ENCODE assay signal across 26 cellular contexts in genomic region chr4:188408244-188409067, GRCh38.
DNase-seq lines count a peak whose midpoint lies in the region; ATAC-seq and TF ChIP-seq lines count a peak whose summit lies in the region.
"Had no signal": no experiment of that assay in that cellular context is flagged by ENCODE, and none has a peak within 500 bp of the region (broad histone marks: within the 10 kb centered on the region; RNA-seq: fewer than 3 reads in every experiment).

No MANE protein-coding gene starts in this region.

- H3K9me3 ChIP-seq in IMR-90 (ENCODE audit: control insufficient read depth, insufficient read depth, low read length) (no peaks in the 10 kb centered on the region; the same call in 1 of the 2 replicates), mammary epithelial cell (replicated peaks; ENCODE audit: insufficient read depth, low read length) (peaks cover 6% of the 10 kb centered on the region), sigmoid colon (peaks cover 0 to 5% (median 0%) of the 10 kb centered on the region in 4 donors)
- H3K9me3 ChIP-seq: ovary, suprapubic skin, uterus had no signal

- POLR2A ChIA-PET in IMR-90 (lab: Charles Lee; ENCODE audit: unreplicated experiment), result interaction anchor here (0.8 kb wide), 1 partner anchor 15 kb away, joined by 3 read pairs; no protein-coding TSS in a partner anchor

- peak overlapping the region; percentile 97 for H3K18ac ChIP-seq in IMR-90 (ENCODE audit: low read depth, low read length)

- peak overlapping the region; percentile 64; the same call in 1 of the 2 replicates for H3K23ac ChIP-seq in IMR-90 (ENCODE audit: low read depth, low read length)

- no peak for TF ChIP-seq EP300 in sigmoid colon (IDR thresholded peaks at IDR 0.05)

- ATAC-seq in IMR-90 (ENCODE audit: low read depth), result peak; percentile 92
- ATAC-seq in HG02642 (IDR thresholded peaks at IDR 0.05; ENCODE audit: poor library complexity, unreplicated experiment), result no peak
- ATAC-seq: naive thymus-derived CD8-positive, alpha-beta T cell; stimulated activated memory B cell treated with anti-CD40 and anti-IgM and Interleukin-4, amounts not matched to agents 10 μg/mL and 1 μg/mL and 100 μg/mL, for 72 hours had no signal

- H2AFZ ChIP-seq in IMR-90 (replicated peaks; ENCODE audit: low read length, poor library complexity), result peak overlapping the region; percentile 79
- peak overlapping the region; percentile 81 for H2AFZ ChIP-seq in mammary epithelial cell (ENCODE audit: low read depth, low read length)

- H3K14ac ChIP-seq in IMR-90 (replicated peaks; ENCODE audit: low read depth, low read length), result peak overlapping the region; percentile 78

- TF ChIP-seq CTCF in AG09319 (IDR thresholded peaks at IDR 0.05; ENCODE audit: low read depth, low read length) (no peak), IMR-90 (conservative IDR thresholded peaks at IDR 0.05; ENCODE audit: low read depth, low read length) (no peak), mammary epithelial cell (conservative IDR thresholded peaks at IDR 0.05 in 1 of 2, IDR thresholded peaks at IDR 0.05 in 1 of 2; ENCODE audit: extremely low read depth in 1 of 2, insufficient read depth in 1 of 2, low read depth in 1 of 2, low read length in 2 of 2) (no peak), sigmoid colon (IDR thresholded peaks at IDR 0.05) (no peak)

- H3K4ac ChIP-seq in IMR-90 (ENCODE audit: low read depth, low read length), result peak overlapping the region; percentile 82

- TF ChIP-seq POLR2A in IMR-90 (IDR thresholded peaks at IDR 0.05; ENCODE audit: low read depth, low read length), result peak; percentile 17; the same call in 1 of the 2 replicates
- no peak for TF ChIP-seq POLR2A in sigmoid colon (IDR thresholded peaks at IDR 0.05)

- H4K91ac ChIP-seq in IMR-90 (ENCODE audit: insufficient read depth, low read depth, low read length), result peak overlapping the region; percentile 58; the same call in 1 of the 2 replicates

- H3K79me2 ChIP-seq in mammary epithelial cell (ENCODE audit: insufficient read depth, low read length), result peaks cover 13% of the 10 kb centered on the region

- H2BK5ac ChIP-seq in IMR-90 (ENCODE audit: low read depth, low read length, poor library complexity, severe bottlenecking), result peak overlapping the region; percentile 75

- WGBS in IMR-90 (ENCODE audit: extremely low coverage in 2 of 2, insufficient read length in 1 of 2), 2 experiments, result no CpG with 5 or more reads among the region's 9 CpGs
- WGBS in mammary epithelial cell (ENCODE audit: low coverage, missing lambda C conversion rate), result 20% methylated on average over 9 of the region's 9 CpGs
- WGBS in sigmoid colon, 2 donors, result 81 to 87% methylated on average over 9 of the region's 9 CpGs

- no peaks in the 10 kb centered on the region for H3K9me1 ChIP-seq in IMR-90 (ENCODE audit: insufficient read depth, low read length)

- 0 out of 2 replicates have a peak overlapping the region, but pooled peaks have one; percentile 48 for H3K9ac ChIP-seq in IMR-90 (ENCODE audit: low read depth, low read length)
- H3K9ac ChIP-seq in mammary epithelial cell (ENCODE audit: insufficient read depth, low read length), result no peak overlapping the region

- BruUV-seq in IMR-90 (replicated peaks; lab: Mats Ljungman, UMichigan), result no TSS peak
- BruUV-seq in mammary epithelial cell (replicated peaks; lab: Mats Ljungman, UMichigan), result TSS peak; percentile 4

- H3K79me1 ChIP-seq in IMR-90 (ENCODE audit: low read depth in 1 of 2, low read length in 2 of 2), result no peaks in the 10 kb centered on the region

- intact Hi-C loops in IMR-90 (cut with micrococcal nuclease) (no loop called here), mammary epithelial cell (cut with micrococcal nuclease) (loop anchor here (10.0 kb wide), 5 partner anchors 216 to 1684 kb away; partner anchors contain the start of gene FAT1), sigmoid colon (cut with DNase I) (no loop called here)

- in situ Hi-C loops in IMR-90 (cut with MboI; ENCODE audit: low sequenced_read_pairs) (no loop called here), mammary epithelial cell (cut with MboI; ENCODE audit: low sequenced_read_pairs in 2 of 2) (no loop called here)

- CTCF ChIA-PET in IMR-90 (lab: Yijun Ruan, JAX) (no interaction called here), mammary epithelial cell (lab: Charles Lee; ENCODE audit: low non-redundant PET) (interaction anchor here (0.5 kb wide), 1 partner anchor 105 kb away, joined by 5 read pairs; no protein-coding TSS in a partner anchor)

- peak overlapping the region; percentile 61; the same call in 1 of the 2 replicates for H3K56ac ChIP-seq in IMR-90 (ENCODE audit: extremely low read depth, insufficient read depth, low read length)

- peak overlapping the region; percentile 47; the same call in 1 of the 3 replicates for H2BK15ac ChIP-seq in IMR-90 (ENCODE audit: low read depth, low read length)

- peak overlapping the region; percentile 93 for H3K27ac ChIP-seq in IMR-90 (ENCODE audit: insufficient read depth, low read length)
- H3K27ac ChIP-seq in mammary epithelial cell (ENCODE audit: insufficient read depth, low read depth, low read length), result peak overlapping the region; percentile 75
- H3K27ac ChIP-seq in sigmoid colon, result no peak overlapping the region
- H3K27ac ChIP-seq: C4-2B, epithelial cell of prostate, ovary, Peyer's patch, spleen, suprapubic skin, uterus, WERI-Rb-1 had no signal

- dilution Hi-C loops in IMR-90 (cut with HindIII; ENCODE audit: low sequenced_read_pairs, unreplicated experiment) (no loop called here), mammary epithelial cell (cut with HindIII; ENCODE audit: low sequenced_read_pairs) (no loop called here)

- H4K20me1 ChIP-seq in IMR-90 (ENCODE audit: insufficient read depth, low read length), result no peaks in the 10 kb centered on the region
- no peaks in the 10 kb centered on the region for H4K20me1 ChIP-seq in mammary epithelial cell (ENCODE audit: insufficient read depth, low read length)

- DNase-seq in AG09319 (ENCODE audit: extremely low read depth, low read depth) (peak; percentile 8), IMR-90 (peak; percentile 75), mammary epithelial cell (peak; percentile 56), iris pigment epithelial cell (ENCODE audit: low read depth) (peak; percentile 15), sigmoid colon (no peak), DMS153 treated with DMSO at 0.1 percent for 48 hours (lab: John Stamatoyannopoulos, UW; ENCODE audit: unreplicated experiment) (no peak), T-helper 9 cell (no peak)
- DNase-seq: activated naive CD4-positive, alpha-beta T cell treated with anti-CD3 and anti-CD28 coated beads, Interleukin-2, amount 50 U/mL, for 16 hours; aorta; foreskin melanocyte; midbrain; naive thymus-derived CD8-positive, alpha-beta T cell; NCI-H187; NCI-H526 treated with DMSO at 0.1 percent for 48 hours; ovary; Peyer's patch; retina; spleen; stimulated activated CD4-positive, alpha-beta T cell treated with anti-CD3 and anti-CD28 coated beads, Interleukin-2, amount 100 ng/mL, for 48 hours; uterus; WERI-Rb-1 had no signal

- H2AK5ac ChIP-seq in IMR-90 (ENCODE audit: low read depth, low read length), result peak overlapping the region; percentile 73

- H3K4me1 ChIP-seq in IMR-90 (ENCODE audit: control insufficient read depth, insufficient read depth, low read length) (peaks cover 8% of the 10 kb centered on the region), mammary epithelial cell (ENCODE audit: insufficient read depth, low read length) (peaks cover 29% of the 10 kb centered on the region), sigmoid colon (no peaks in the 10 kb centered on the region)
- H3K4me1 ChIP-seq: Peyer's patch, spleen, suprapubic skin, uterus had no signal

- no peak for TF ChIP-seq RAD21 in IMR-90 (IDR thresholded peaks at IDR 0.05; ENCODE audit: low read length)

- H3K4me2 ChIP-seq in IMR-90 (ENCODE audit: low read depth, low read length), result peak overlapping the region; percentile 65
- peak overlapping the region; percentile 49 for H3K4me2 ChIP-seq in mammary epithelial cell (ENCODE audit: insufficient read depth, low read depth, low read length)

- peak overlapping the region; percentile 84 for H4K5ac ChIP-seq in IMR-90 (ENCODE audit: low read depth, low read length)

- H2BK120ac ChIP-seq in IMR-90 (ENCODE audit: low read depth, low read length), result peak overlapping the region; percentile 90

- H3K36me3 ChIP-seq in IMR-90 (ENCODE audit: control insufficient read depth, insufficient read depth, low read length) (no peaks in the 10 kb centered on the region), mammary epithelial cell (ENCODE audit: insufficient read depth, low read length) (no peaks in the 10 kb centered on the region), sigmoid colon (no peaks in the 10 kb centered on the region)
- H3K36me3 ChIP-seq: ovary, Peyer's patch, spleen, suprapubic skin, uterus, WERI-Rb-1 had no signal

- no peaks in the 10 kb centered on the region for H3K27me3 ChIP-seq in IMR-90 (ENCODE audit: control insufficient read depth, insufficient read depth, low read length)
- H3K27me3 ChIP-seq in mammary epithelial cell (ENCODE audit: insufficient read depth, low read length), result no peaks in the 10 kb centered on the region
- H3K27me3 ChIP-seq in sigmoid colon, result no peaks in the 10 kb centered on the region
- H3K27me3 ChIP-seq: ovary, Peyer's patch, spleen, suprapubic skin, uterus had no signal

- no peak overlapping the region for H2AK9ac ChIP-seq in IMR-90 (replicated peaks; ENCODE audit: low read depth, low read length, poor library complexity)

- no peak overlapping the region for H3K4me3 ChIP-seq in IMR-90 (ENCODE audit: insufficient read depth, low read depth, low read length)
- H3K4me3 ChIP-seq in mammary epithelial cell (replicated peaks in 1 of 3; ENCODE audit: insufficient read depth in 1 of 3, low read depth in 2 of 3, low read length in 3 of 3), result no peak overlapping the region
- H3K4me3 ChIP-seq in sigmoid colon, result no peak overlapping the region
- H3K4me3 ChIP-seq: ovary, Peyer's patch, spleen, suprapubic skin, uterus had no signal

- H2BK20ac ChIP-seq in IMR-90 (ENCODE audit: low read depth, low read length), result peak overlapping the region; percentile 86

- H4K8ac ChIP-seq in IMR-90 (ENCODE audit: low read depth in 2 of 2, low read length in 2 of 2), result peak overlapping the region; percentile 43 to 85

TF ChIP-seq in IMR-90, 13 proteins besides CTCF, POLR2A, EP300 and RAD21 (continues in another document):
- no peak for TF ChIP-seq NFE2L2 (IDR thresholded peaks at IDR 0.05; ENCODE audit: low read depth, low read length)
- TF ChIP-seq, protein P1, sequence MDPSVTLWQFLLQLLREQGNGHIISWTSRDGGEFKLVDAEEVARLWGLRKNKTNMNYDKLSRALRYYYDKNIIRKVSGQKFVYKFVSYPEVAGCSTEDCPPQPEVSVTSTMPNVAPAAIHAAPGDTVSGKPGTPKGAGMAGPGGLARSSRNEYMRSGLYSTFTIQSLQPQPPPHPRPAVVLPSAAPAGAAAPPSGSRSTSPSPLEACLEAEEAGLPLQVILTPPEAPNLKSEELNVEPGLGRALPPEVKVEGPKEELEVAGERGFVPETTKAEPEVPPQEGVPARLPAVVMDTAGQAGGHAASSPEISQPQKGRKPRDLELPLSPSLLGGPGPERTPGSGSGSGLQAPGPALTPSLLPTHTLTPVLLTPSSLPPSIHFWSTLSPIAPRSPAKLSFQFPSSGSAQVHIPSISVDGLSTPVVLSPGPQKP (IDR thresholded peaks at IDR 0.05; ENCODE audit: borderline replicate concordance, low read depth, low read length), result no peak
- no peak for TF ChIP-seq RFX5 (IDR thresholded peaks at IDR 0.05; ENCODE audit: low read depth, low read length)
- no peak for TF ChIP-seq CHD1 (IDR thresholded peaks at IDR 0.05; ENCODE audit: low read depth, low read length)
- no peak for TF ChIP-seq BHLHE40 (IDR thresholded peaks at IDR 0.05; ENCODE audit: low read depth, low read length)

Comparison
In these comparisons a context has a peak if more than half of its experiments do, and no peak if none do; other contexts are left out.
1. DNase-seq: peak in AG09319 (single experiment), IMR-90 (single experiment), mammary epithelial cell (single experiment) and iris pigment epithelial cell (single experiment); none in sigmoid colon (single experiment), DMS153 treated with DMSO at 0.1 percent for 48 hours (single experiment) and T-helper 9 cell (single experiment).
2. H3K27ac ChIP-seq: peak in IMR-90 (single experiment) and mammary epithelial cell (single experiment); none in sigmoid colon (0 of 4).